8 cellular contexts compared by ENCODE assay signal in the genomic region with DNA sequence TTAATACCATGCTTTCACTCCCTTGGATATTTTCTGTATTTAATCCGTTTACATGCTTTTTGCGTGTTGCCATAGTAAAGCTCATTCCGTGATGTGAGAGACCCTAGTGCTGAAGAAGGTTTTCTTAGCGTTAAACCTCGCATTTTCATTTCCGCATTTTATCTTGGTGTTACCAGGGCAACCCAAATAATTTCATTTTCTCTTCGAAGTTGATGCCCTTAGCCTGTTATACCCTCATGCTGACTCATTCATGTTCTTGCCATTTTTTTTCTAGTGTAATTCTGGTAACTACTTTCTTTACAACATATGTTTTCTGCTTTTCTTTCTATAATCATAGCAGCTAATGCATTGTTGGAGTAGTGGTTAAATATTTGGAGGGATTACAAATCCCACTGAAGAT. TPM values are rescaled to one million over a fixed set of nuclear protein-coding genes. Genes with fewer than 3 reads are reported as not detected.
DNase-seq lines count a peak whose midpoint lies in the region; ATAC-seq, FAIRE-seq and TF ChIP-seq lines count a peak whose summit lies in the region.

No MANE protein-coding gene starts in this region.

- intact Hi-C loops in CD4-positive, alpha-beta memory T cell (cut with micrococcal nuclease), result loop anchor here (5.0 kb wide), 1 partner anchor 42 kb away; no protein-coding TSS in a partner anchor

- FAIRE-seq in H54 (lab: Jason Lieb, UNC), result no peak

- H3K9me3 ChIP-seq in CD4-positive, alpha-beta memory T cell (ENCODE audit: control insufficient read depth in 1 of 2, low read length in 2 of 2), result no peaks in the 10 kb centered on the region

- ATAC-seq in GM19452 (IDR thresholded peaks at IDR 0.05; ENCODE audit: unreplicated experiment) (peak; percentile 100), HG03439 (IDR thresholded peaks at IDR 0.05; ENCODE audit: unreplicated experiment) (peak; percentile 98)

- DNase-seq in CD4-positive, alpha-beta memory T cell, result peak; percentile 65 to 79 (median 70)
- DNase-seq in cardiac fibroblast (ENCODE audit: low read depth in 2 of 2) (peak; percentile 58 to 78), H54 (ENCODE audit: insufficient read length, low spot score) (no peak), NCI-H2081 (lab: John Stamatoyannopoulos, UW) (no peak), endothelial cell (ENCODE audit: low spot score) (no peak), NCI-H345 (lab: John Stamatoyannopoulos, UW) (no peak)

- TF ChIP-seq POLR2A in H54 (IDR thresholded peaks at IDR 0.05; ENCODE audit: low read depth, low read length), result no peak

- peaks cover 0 to 2% (median 0%) of the 10 kb centered on the region in 8 donors for H3K9me3 Mint-ChIP-seq in CD4-positive, alpha-beta memory T cell
- H3K9me3 Mint-ChIP-seq in endothelial cell (ENCODE audit: unreplicated experiment), result no peaks in the 10 kb centered on the region

- peak overlapping the region; percentile 19 to 93 (median 84) for H3K27ac Mint-ChIP-seq in CD4-positive, alpha-beta memory T cell
- H3K27ac Mint-ChIP-seq in endothelial cell (ENCODE audit: unreplicated experiment), result no peak overlapping the region

- peaks cover 79 to 97% (median 87%) of the 10 kb centered on the region in 4 donors for H3K4me1 Mint-ChIP-seq in CD4-positive, alpha-beta memory T cell
- peaks cover 9% of the 10 kb centered on the region for H3K4me1 Mint-ChIP-seq in endothelial cell (ENCODE audit: unreplicated experiment)

- H3K36me3 ChIP-seq in CD4-positive, alpha-beta memory T cell (ENCODE audit: insufficient read depth, low read length), result no peaks in the 10 kb centered on the region

- CTCF ChIA-PET in CD4-positive, alpha-beta memory T cell (lab: Charles Lee; ENCODE audit: partially characterized antibody), result interaction anchor here (0.9 to 2.3 kb wide), 9 partner anchors 8 to 92 kb away, joined by 3 to 19 read pairs (median 4); a partner anchor contains a TSS

- no peaks in the 10 kb centered on the region for H3K27me3 Mint-ChIP-seq in CD4-positive, alpha-beta memory T cell
- H3K27me3 Mint-ChIP-seq in endothelial cell (ENCODE audit: unreplicated experiment), result no peaks in the 10 kb centered on the region

- H3K4me3 ChIP-seq in CD4-positive, alpha-beta memory T cell (ENCODE audit: low read length in 2 of 2), result no peak overlapping the region
- H3K4me3 ChIP-seq in cardiac fibroblast (replicated peaks in 1 of 2; ENCODE audit: low read depth in 2 of 2, low read length in 2 of 2), result no peak overlapping the region

- no peak overlapping the region for H3K27ac ChIP-seq in CD4-positive, alpha-beta memory T cell (ENCODE audit: low read depth, low read length)

- no peaks in the 10 kb centered on the region for H3K27me3 ChIP-seq in CD4-positive, alpha-beta memory T cell (ENCODE audit: insufficient read depth, low read length)

- H3K4me1 ChIP-seq in CD4-positive, alpha-beta memory T cell (ENCODE audit: insufficient read depth, low read length), result peaks cover 96% of the 10 kb centered on the region

- H3K4me3 Mint-ChIP-seq in CD4-positive, alpha-beta memory T cell, result peak overlapping the region; percentile 4 to 82 (median 72)
- no peak overlapping the region for H3K4me3 Mint-ChIP-seq in endothelial cell (ENCODE audit: unreplicated experiment)

- POLR2A ChIA-PET in CD4-positive, alpha-beta memory T cell (lab: Charles Lee; ENCODE audit: partially characterized antibody), result interaction anchor here (0.9 to 6.5 kb wide), 6 partner anchors 9 to 543 kb away, joined by 3 to 41 read pairs (median 7); no protein-coding TSS in a partner anchor

- peaks cover 18 to 31% of the 10 kb centered on the region in 2 donors for H3K36me3 Mint-ChIP-seq in CD4-positive, alpha-beta memory T cell
- no peaks in the 10 kb centered on the region for H3K36me3 Mint-ChIP-seq in endothelial cell (ENCODE audit: low read depth, unreplicated experiment)

- TF ChIP-seq CTCF in cardiac fibroblast (IDR thresholded peaks at IDR 0.05; ENCODE audit: low read depth, low read length) (no peak), endothelial cell (IDR thresholded peaks at IDR 0.05; ENCODE audit: unreplicated experiment) (no peak)

RNA-seq across cellular contexts. Expression of a gene that starts 37.2 kb away (rescaled TPM):
- total RNA-seq in CD4-positive, alpha-beta memory T cell, result 10 to 100 TPM; 56.7 to 57.1 TPM
- polyA plus RNA-seq in CD4-positive, alpha-beta memory T cell, result 10 to 100 TPM; 21.2 to 30.1 TPM
- total RNA-seq in endothelial cell (ENCODE audit: unreplicated experiment), result 20.1 TPM

Comparison
In these comparisons a context has a peak if more than half of its experiments do, and no peak if none do; other contexts are left out.
1. DNase-seq: peak in CD4-positive, alpha-beta memory T cell (5 of 5) and cardiac fibroblast (2 of 2); none in H54 (single experiment), NCI-H2081 (0 of 2), endothelial cell (single experiment) and NCI-H345 (single experiment).